In genomic region chr10:62917475-62918238, GRCh38 we compare ENCODE assay signal across 15 cellular contexts.
DNase-seq lines count a peak whose midpoint lies in the region; ATAC-seq and TF ChIP-seq lines count a peak whose summit lies in the region.
"Had no signal": no experiment of that assay in that cellular context is flagged by ENCODE, and none has a peak within 500 bp of the region (broad histone marks: within the 10 kb centered on the region; RNA-seq: fewer than 3 reads in every experiment).

No MANE protein-coding gene starts in this region.

- ATAC-seq in GM18861 (IDR thresholded peaks at IDR 0.05; ENCODE audit: unreplicated experiment) (peak; percentile 81), GM19395 (IDR thresholded peaks at IDR 0.05; ENCODE audit: unreplicated experiment) (peak; percentile 73), HG02884 (IDR thresholded peaks at IDR 0.05; ENCODE audit: unreplicated experiment) (peak; percentile 59), PC-3 (no peak)
- ATAC-seq in activated CD8-positive, alpha-beta memory T cell treated with anti-CD3 and anti-CD28 coated beads, Interleukin-2, amount 10 ng/mL, durations not matched to agents 7 days and 5 days, result no peak
- ATAC-seq: SK-N-SH treated with all-trans-retinoic acid at 6 μM for 48 hours had no signal

- peaks cover 13% of the 10 kb centered on the region for H3K27me3 Mint-ChIP-seq in activated CD8-positive, alpha-beta memory T cell treated with anti-CD3 and anti-CD28 coated beads, Interleukin-2, amount 10 ng/mL, durations not matched to agents 7 days and 5 days

- no peak overlapping the region for H3K4me3 Mint-ChIP-seq in activated CD8-positive, alpha-beta memory T cell treated with anti-CD3 and anti-CD28 coated beads, Interleukin-2, amount 10 ng/mL, durations not matched to agents 7 days and 5 days
- H3K4me3 Mint-ChIP-seq: CD4-positive, alpha-beta T cell had no signal

- peak overlapping the region; percentile 75 for H3K27ac ChIP-seq in PC-3 (ENCODE audit: low read length)
- H3K27ac ChIP-seq: PC-9 had no signal

- intact Hi-C loops in PC-3 (cut with micrococcal nuclease), result loop anchor here (2.0 kb wide), 1 partner anchor 75 kb away; no protein-coding TSS in a partner anchor

- H3K9me3 ChIP-seq in PC-3 (ENCODE audit: low read length) (no peaks in the 10 kb centered on the region), BE2C (no peaks in the 10 kb centered on the region)

- no peak overlapping the region for H3K27ac Mint-ChIP-seq in activated CD8-positive, alpha-beta memory T cell treated with anti-CD3 and anti-CD28 coated beads, Interleukin-2, amount 10 ng/mL, durations not matched to agents 7 days and 5 days
- H3K27ac Mint-ChIP-seq: activated naive CD4-positive, alpha-beta T cell treated with anti-CD3 and anti-CD28 coated beads, Interleukin-2, amount 50 U/mL, for 72 hours; CD4-positive, alpha-beta T cell had no signal

- H3F3A ChIP-seq in PC-3 (ENCODE audit: low read length, unreplicated experiment), result peaks cover 21% of the 10 kb centered on the region

- TF ChIP-seq CTCF in PC-3 (conservative IDR thresholded peaks at IDR 0.05; ENCODE audit: low read depth, low read length) (no peak), BE2C (IDR thresholded peaks at IDR 0.05; ENCODE audit: low read depth, low read length) (no peak)

- no peaks in the 10 kb centered on the region for H4K20me1 ChIP-seq in PC-3 (ENCODE audit: low read length)

- DNase-seq in PC-3, result no peak
- no peak for DNase-seq in BE2C
- DNase-seq in stimulated activated CD4-positive, alpha-beta T cell treated with anti-CD3 and anti-CD28 coated beads, Interleukin-4, amount 100 ng/mL, for 24 hours, result no peak
- no peak for DNase-seq in activated CD8-positive, alpha-beta memory T cell treated with anti-CD3 and anti-CD28 coated beads, Interleukin-2, amount 10 ng/mL, durations not matched to agents 7 days and 5 days
- no peak for DNase-seq in medulla oblongata (ENCODE audit: extremely low spot score)
- DNase-seq: activated CD8-positive, alpha-beta memory T cell treated with anti-CD3 and anti-CD28 coated beads, Interleukin-2, amount 50 U/mL, for 48 hours; CD4-positive, alpha-beta T cell; midbrain; PC-9; small intestine had no signal

- CTCF ChIA-PET in PC-3 (lab: Charles Lee), result no interaction called here
- CTCF ChIA-PET in activated CD8-positive, alpha-beta memory T cell treated with anti-CD3 and anti-CD28 coated beads, Interleukin-2, amount 10 ng/mL, durations not matched to agents 7 days and 5 days (lab: Charles Lee), result no interaction called here

- H3K36me3 Mint-ChIP-seq in activated CD8-positive, alpha-beta memory T cell treated with anti-CD3 and anti-CD28 coated beads, Interleukin-2, amount 10 ng/mL, durations not matched to agents 7 days and 5 days, result no peaks in the 10 kb centered on the region
- H3K36me3 Mint-ChIP-seq: activated naive CD4-positive, alpha-beta T cell treated with anti-CD3 and anti-CD28 coated beads, Interleukin-2, amount 50 U/mL, for 72 hours had no signal

- no peaks in the 10 kb centered on the region for H3K9me3 Mint-ChIP-seq in activated CD8-positive, alpha-beta memory T cell treated with anti-CD3 and anti-CD28 coated beads, Interleukin-2, amount 10 ng/mL, durations not matched to agents 7 days and 5 days (ENCODE audit: low read depth)
- H3K9me3 Mint-ChIP-seq: activated naive CD4-positive, alpha-beta T cell treated with anti-CD3 and anti-CD28 coated beads, Interleukin-2, amount 50 U/mL, for 72 hours; CD4-positive, alpha-beta T cell had no signal

- 0 out of 2 replicates have a peak, but pooled peaks cover 11% of the 10 kb centered on the region for H3K9me2 ChIP-seq in PC-3 (replicated peaks; ENCODE audit: low read length)

- BruUV-seq in PC-3 (replicated peaks; lab: Mats Ljungman, UMichigan), result no TSS peak

- no peaks in the 10 kb centered on the region for H3K27me3 ChIP-seq in PC-3 (ENCODE audit: low read length)
- no peaks in the 10 kb centered on the region for H3K27me3 ChIP-seq in BE2C

- POLR2A ChIA-PET in PC-3 (lab: Charles Lee; ENCODE audit: unreplicated experiment), result no interaction called here

- no peak overlapping the region for H3K4me2 ChIP-seq in PC-3 (ENCODE audit: low read length)
- H3K4me2 ChIP-seq: PC-9 had no signal

- no peaks in the 10 kb centered on the region for H3K36me3 ChIP-seq in PC-3 (ENCODE audit: low read depth, low read length)
- H3K36me3 ChIP-seq in BE2C, result no peaks in the 10 kb centered on the region

- H3K4me1 Mint-ChIP-seq in activated CD8-positive, alpha-beta memory T cell treated with anti-CD3 and anti-CD28 coated beads, Interleukin-2, amount 10 ng/mL, durations not matched to agents 7 days and 5 days, result peaks cover 7% of the 10 kb centered on the region

- H3K4me1 ChIP-seq in PC-3 (ENCODE audit: insufficient read depth, low read length) (peaks cover 65% of the 10 kb centered on the region), BE2C (no peaks in the 10 kb centered on the region)

- H3K4me3 ChIP-seq in PC-3 (ENCODE audit: low read length) (no peak overlapping the region), BE2C (ENCODE audit: low read depth, low read length) (no peak overlapping the region)
- H3K4me3 ChIP-seq: PC-9 had no signal

- H2AFZ ChIP-seq in PC-3 (ENCODE audit: low read length), result no peak overlapping the region
- H2AFZ ChIP-seq: PC-9 had no signal

- no peaks in the 10 kb centered on the region for H3K79me2 ChIP-seq in PC-3 (ENCODE audit: low read length)

- H3K9ac ChIP-seq in PC-3 (ENCODE audit: low read length), result no peak overlapping the region

Comparison
In these comparisons a context has a peak if more than half of its experiments do, and no peak if none do; other contexts are left out.
1. ATAC-seq: peak in GM18861 (single experiment), GM19395 (single experiment) and HG02884 (single experiment); none in PC-3 (single experiment) and activated CD8-positive, alpha-beta memory T cell treated with anti-CD3 and anti-CD28 coated beads, Interleukin-2, amount 10 ng/mL, durations not matched to agents 7 days and 5 days (single experiment).